ENCODE assay signal across 1 cellular context in genomic region chr6:107539409-107539808, GRCh38.
TF ChIP-seq lines count a peak whose summit lies in the region.

No MANE protein-coding gene starts in this region.

TF ChIP-seq in HepG2, 621 proteins besides CTCF, POLR2A, EP300 and RAD21 (continued from another document and continues in another):
- TF ChIP-seq MLX (CRISPR knock-in tag; IDR thresholded peaks at IDR 0.05) (peak; percentile 74), PRDM15 (CRISPR knock-in tag; IDR thresholded peaks at IDR 0.05) (no peak), ZEB1 (IDR thresholded peaks at IDR 0.05; ENCODE audit: insufficient replicate concordance, low read depth) (peak; percentile 48), TAF1 (CRISPR knock-in tag; IDR thresholded peaks at IDR 0.05) (peak; percentile 49; the same call in 1 of the 2 replicates), ZNF430 (CRISPR knock-in tag; IDR thresholded peaks at IDR 0.05) (no peak), TFE3 (CRISPR knock-in tag; IDR thresholded peaks at IDR 0.05) (peak; percentile 81; the same call in 1 of the 2 replicates), MYNN (CRISPR knock-in tag; IDR thresholded peaks at IDR 0.05; ENCODE audit: low read depth) (no peak), ZNF142 (CRISPR knock-in tag; IDR thresholded peaks at IDR 0.05) (no peak), ZBTB43 (CRISPR knock-in tag; conservative IDR thresholded peaks at IDR 0.05) (peak; percentile 85), KDM2A (CRISPR knock-in tag; IDR thresholded peaks at IDR 0.05; ENCODE audit: borderline replicate concordance, low read depth) (no peak), CEBPG (CRISPR knock-in tag; IDR thresholded peaks at IDR 0.05) (peak; percentile 100), ZBTB34 (CRISPR knock-in tag; IDR thresholded peaks at IDR 0.05) (peak; percentile 6; the same call in 1 of the 2 replicates), PAX8 (CRISPR knock-in tag; IDR thresholded peaks at IDR 0.05; ENCODE audit: borderline replicate concordance) (no peak), HNRNPL (IDR thresholded peaks at IDR 0.05; ENCODE audit: low read depth, low read length) (no peak), ARID5B (CRISPR knock-in tag; IDR thresholded peaks at IDR 0.05) (peak; percentile 97), SNRNP70 (IDR thresholded peaks at IDR 0.05; ENCODE audit: low read depth, low read length) (no peak), STAG1 (CRISPR knock-in tag; IDR thresholded peaks at IDR 0.05) (peak; percentile 26; the same call in 1 of the 2 replicates), HOXA7 (CRISPR knock-in tag; IDR thresholded peaks at IDR 0.05) (no peak), ZNF282 (IDR thresholded peaks at IDR 0.05; ENCODE audit: partially characterized antibody) (no peak), EHMT2 (IDR thresholded peaks at IDR 0.05; ENCODE audit: borderline replicate concordance, low read depth, low read length) (no peak), TBX3 (IDR thresholded peaks at IDR 0.05; ENCODE audit: borderline replicate concordance) (peak; percentile 88), HNRNPH1 (optimal IDR thresholded peaks at IDR 0.05; ENCODE audit: low read depth, low read length) (no peak), NCOA1 (CRISPR knock-in tag; IDR thresholded peaks at IDR 0.05) (no peak), PHF20 (CRISPR knock-in tag; IDR thresholded peaks at IDR 0.05) (no peak), YEATS2 (CRISPR knock-in tag; IDR thresholded peaks at IDR 0.05; ENCODE audit: borderline replicate concordance) (peak; percentile 46; the same call in 1 of the 2 replicates), ARNT (IDR thresholded peaks at IDR 0.05) (no peak), POGZ (CRISPR knock-in tag; IDR thresholded peaks at IDR 0.05) (0 out of 2 replicates have a peak, but pooled peaks have one; percentile 61), ELF3 (CRISPR knock-in tag; IDR thresholded peaks at IDR 0.05) (peak; percentile 83), IKZF5 (CRISPR knock-in tag; IDR thresholded peaks at IDR 0.05) (peak; percentile 87; the same call in 1 of the 2 replicates), ZNF280B (CRISPR knock-in tag; IDR thresholded peaks at IDR 0.05; ENCODE audit: borderline replicate concordance) (no peak), ZNF296 (CRISPR knock-in tag; conservative IDR thresholded peaks at IDR 0.05) (no peak), CREBL2 (CRISPR knock-in tag; IDR thresholded peaks at IDR 0.05; ENCODE audit: borderline replicate concordance) (no peak), GABPA (IDR thresholded peaks at IDR 0.05; ENCODE audit: low read depth, low read length) (no peak), GABPA (CRISPR knock-in tag; IDR thresholded peaks at IDR 0.05; ENCODE audit: low read depth) (no peak; the same call in 1 of the 2 replicates)
